In the genomic region with DNA sequence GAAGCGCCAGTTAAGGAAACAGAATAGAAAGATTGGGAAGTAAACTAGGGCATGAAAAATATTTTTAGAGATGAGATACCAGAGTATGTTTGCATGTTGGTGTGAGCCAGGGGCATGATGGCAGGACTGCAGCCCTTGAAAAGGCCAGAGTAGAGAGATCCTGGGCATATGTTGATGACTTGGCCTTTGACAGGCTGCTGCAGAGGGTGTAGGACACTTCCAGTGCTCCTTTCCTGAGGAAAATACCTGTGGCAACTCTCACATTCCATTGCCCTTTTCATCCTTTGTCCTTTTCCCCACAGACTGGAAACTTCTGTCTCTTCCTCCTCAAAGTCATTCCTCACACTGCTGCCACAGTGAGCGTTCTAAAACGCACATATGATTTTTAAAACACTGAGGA, we compare ENCODE assay signal across 17 cellular contexts.
DNase-seq lines count a peak whose midpoint lies in the region; FAIRE-seq and TF ChIP-seq lines count a peak whose summit lies in the region.
"Had no signal": no experiment of that assay in that cellular context is flagged by ENCODE, and none has a peak within 500 bp of the region (broad histone marks: within the 10 kb centered on the region; RNA-seq: fewer than 3 reads in every experiment).

No MANE protein-coding gene starts in this region.

- no peaks in the 10 kb centered on the region for H3K79me2 ChIP-seq in neural cell (replicated peaks; ENCODE audit: insufficient read depth, low read length)

- TF ChIP-seq RAD21 in neural cell (conservative IDR thresholded peaks at IDR 0.05), result no peak

- no peaks in the 10 kb centered on the region for H3K36me3 ChIP-seq in neural cell (ENCODE audit: insufficient read depth, low read length)

- H3K27me3 ChIP-seq in neural cell (ENCODE audit: insufficient read depth, low read depth, low read length), result no peaks in the 10 kb centered on the region

- H3K9ac ChIP-seq in neural cell (ENCODE audit: low read length), result peak overlapping the region; percentile 49

- H3K27ac ChIP-seq in neural cell (ENCODE audit: low read length), result peak overlapping the region; percentile 84
- H3K27ac ChIP-seq: A549, C4-2B had no signal

- H4K20me1 ChIP-seq in neural cell (ENCODE audit: insufficient read depth), result no peaks in the 10 kb centered on the region

- no peak for TF ChIP-seq POLR2A in GM12892 (IDR thresholded peaks at IDR 0.05; ENCODE audit: low read depth, low read length)

- peak; percentile 11 for DNase-seq in SW480 (ENCODE audit: low spot score)
- peak; percentile 39 for DNase-seq in astrocyte of the hippocampus (ENCODE audit: low read depth, low spot score)
- no peak for DNase-seq in 8988T
- DNase-seq in GM12892 (ENCODE audit: insufficient read length), result no peak
- no peak for DNase-seq in DMS53 (lab: John Stamatoyannopoulos, UW)
- DNase-seq: AML-193; Caco-2; CD4-positive, alpha-beta T cell; DMS79; GF-D8; H9 had no signal

- TF ChIP-seq EP300 in neural cell (conservative IDR thresholded peaks at IDR 0.05; ENCODE audit: poor library complexity, severe bottlenecking), result no peak

- H3F3A ChIP-seq in neural cell (ENCODE audit: insufficient read depth, low read length, poor library complexity, severe bottlenecking), result no peaks in the 10 kb centered on the region

- FAIRE-seq in GM12892 (lab: Jason Lieb, UNC), result no peak
- FAIRE-seq: A549, D721Med, H1, HTR-8/SVneo had no signal

- H2AFZ ChIP-seq in neural cell (ENCODE audit: low read depth, low read length), result no peak overlapping the region

- no peaks in the 10 kb centered on the region for H3K9me2 ChIP-seq in neural cell (ENCODE audit: insufficient read depth, low read length)

- H3K4me3 ChIP-seq in neural cell (ENCODE audit: low read length), result no peak overlapping the region
- H3K4me3 ChIP-seq: A549 had no signal

- H3K4me2 ChIP-seq in neural cell (ENCODE audit: low read length), result no peak overlapping the region
- H3K4me2 ChIP-seq: A549 had no signal

- no peaks in the 10 kb centered on the region for H3K9me3 ChIP-seq in neural cell (ENCODE audit: low read length)
- H3K9me3 ChIP-seq: A549, Caco-2 had no signal

- TF ChIP-seq CTCF in neural cell (IDR thresholded peaks at IDR 0.05; ENCODE audit: poor library complexity, severe bottlenecking), result no peak

TF ChIP-seq in neural cell, 6 proteins besides CTCF, POLR2A, EP300 and RAD21:
- TF ChIP-seq POLR2AphosphoS5 (IDR thresholded peaks at IDR 0.05), result no peak
- TF ChIP-seq, protein P1, sequence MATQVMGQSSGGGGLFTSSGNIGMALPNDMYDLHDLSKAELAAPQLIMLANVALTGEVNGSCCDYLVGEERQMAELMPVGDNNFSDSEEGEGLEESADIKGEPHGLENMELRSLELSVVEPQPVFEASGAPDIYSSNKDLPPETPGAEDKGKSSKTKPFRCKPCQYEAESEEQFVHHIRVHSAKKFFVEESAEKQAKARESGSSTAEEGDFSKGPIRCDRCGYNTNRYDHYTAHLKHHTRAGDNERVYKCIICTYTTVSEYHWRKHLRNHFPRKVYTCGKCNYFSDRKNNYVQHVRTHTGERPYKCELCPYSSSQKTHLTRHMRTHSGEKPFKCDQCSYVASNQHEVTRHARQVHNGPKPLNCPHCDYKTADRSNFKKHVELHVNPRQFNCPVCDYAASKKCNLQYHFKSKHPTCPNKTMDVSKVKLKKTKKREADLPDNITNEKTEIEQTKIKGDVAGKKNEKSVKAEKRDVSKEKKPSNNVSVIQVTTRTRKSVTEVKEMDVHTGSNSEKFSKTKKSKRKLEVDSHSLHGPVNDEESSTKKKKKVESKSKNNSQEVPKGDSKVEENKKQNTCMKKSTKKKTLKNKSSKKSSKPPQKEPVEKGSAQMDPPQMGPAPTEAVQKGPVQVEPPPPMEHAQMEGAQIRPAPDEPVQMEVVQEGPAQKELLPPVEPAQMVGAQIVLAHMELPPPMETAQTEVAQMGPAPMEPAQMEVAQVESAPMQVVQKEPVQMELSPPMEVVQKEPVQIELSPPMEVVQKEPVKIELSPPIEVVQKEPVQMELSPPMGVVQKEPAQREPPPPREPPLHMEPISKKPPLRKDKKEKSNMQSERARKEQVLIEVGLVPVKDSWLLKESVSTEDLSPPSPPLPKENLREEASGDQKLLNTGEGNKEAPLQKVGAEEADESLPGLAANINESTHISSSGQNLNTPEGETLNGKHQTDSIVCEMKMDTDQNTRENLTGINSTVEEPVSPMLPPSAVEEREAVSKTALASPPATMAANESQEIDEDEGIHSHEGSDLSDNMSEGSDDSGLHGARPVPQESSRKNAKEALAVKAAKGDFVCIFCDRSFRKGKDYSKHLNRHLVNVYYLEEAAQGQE (IDR thresholded peaks at IDR 0.05; ENCODE audit: borderline replicate concordance), result no peak
- no peak for TF ChIP-seq SMC3 (conservative IDR thresholded peaks at IDR 0.05; ENCODE audit: poor library complexity)
- no peak for TF ChIP-seq MXI1 (conservative IDR thresholded peaks at IDR 0.05; ENCODE audit: poor library complexity, severe bottlenecking)
- no peak for TF ChIP-seq TAF1 (IDR thresholded peaks at IDR 0.05; ENCODE audit: low read depth)
- no peak for TF ChIP-seq EZH2 (IDR thresholded peaks at IDR 0.05; ENCODE audit: borderline replicate concordance, insufficient read depth, low read length, poor library complexity, severe bottlenecking)

Comparison
In these comparisons a context has a peak if more than half of its experiments do, and no peak if none do; other contexts are left out.
1. DNase-seq: peak in SW480 (single experiment) and astrocyte of the hippocampus (single experiment); none in 8988T (single experiment), GM12892 (single experiment) and DMS53 (single experiment).